22 cellular contexts compared by ENCODE assay signal in genomic region chr12:32887058-32887457, GRCh38.
"Had no signal": no experiment of that assay in that cellular context is flagged by ENCODE, and none has a peak within 500 bp of the region (broad histone marks: within the 10 kb centered on the region; RNA-seq: fewer than 3 reads in every experiment).

No MANE protein-coding gene starts in this region.

- ATAC-seq: left lobe of liver; lower lobe of right lung; natural killer cell treated with Interleukin-12 subunit alpha and Interleukin-12 subunit beta and Interleukin-15 and Interleukin-18, amount 100 ng/mL, for 72 hours; pancreas had no signal

- H3K9me3 Mint-ChIP-seq: memory B cell; natural killer cell treated with Interleukin-12 subunit alpha and Interleukin-12 subunit beta and Interleukin-15 and Interleukin-18, amount 100 ng/mL, for 72 hours; neural progenitor cell had no signal

- H3K9me3 ChIP-seq: colonic mucosa, lower lobe of right lung, pancreas, prostate gland, sigmoid colon, stomach, thoracic aorta, transverse colon had no signal

- H3K27me3 ChIP-seq: colonic mucosa, neural progenitor cell, pancreas, sigmoid colon, stomach, transverse colon had no signal

- DNase-seq: effector CD4-positive, alpha-beta T cell; foreskin melanocyte; islet precursor cell; lower lobe of right lung; midbrain; nucleus accumbens; pancreas; retina; sigmoid colon; stimulated activated CD4-positive, alpha-beta T cell treated with anti-CD3 and anti-CD28 coated beads, Interleukin-2, amount 100 ng/mL, for 24 hours; stimulated activated naive CD4-positive, alpha-beta T cell; stomach; substantia nigra; transverse colon had no signal

- H3K36me3 ChIP-seq: colonic mucosa, lower lobe of right lung, neural progenitor cell, pancreas, prostate gland, sigmoid colon, stomach, thoracic aorta, transverse colon had no signal

- H3K4me3 Mint-ChIP-seq: memory B cell; natural killer cell treated with Interleukin-12 subunit alpha and Interleukin-12 subunit beta and Interleukin-15 and Interleukin-18, amount 100 ng/mL, for 72 hours; neural progenitor cell had no signal

- H3K4me3 ChIP-seq: colonic mucosa, lower lobe of right lung, neural progenitor cell, pancreas, prostate gland, sigmoid colon, skin epidermis, stomach, thoracic aorta, transverse colon had no signal

- H3K4me2 ChIP-seq: neural progenitor cell had no signal

- H3K4me1 ChIP-seq: colonic mucosa, lower lobe of right lung, prostate gland, sigmoid colon had no signal

- H2AFZ ChIP-seq: neural progenitor cell had no signal

- H3K4me1 Mint-ChIP-seq: memory B cell had no signal

- H3K27ac ChIP-seq: colonic mucosa, lower lobe of right lung, neural progenitor cell, pancreas, prostate gland, sigmoid colon, skin epidermis, stomach, thoracic aorta, transverse colon had no signal

- H3K9ac ChIP-seq: neural progenitor cell had no signal

- H3K36me3 Mint-ChIP-seq: memory B cell; natural killer cell treated with Interleukin-12 subunit alpha and Interleukin-12 subunit beta and Interleukin-15 and Interleukin-18, amount 100 ng/mL, for 72 hours; neural progenitor cell had no signal

- H3K27ac Mint-ChIP-seq: memory B cell; natural killer cell treated with Interleukin-12 subunit alpha and Interleukin-12 subunit beta and Interleukin-15 and Interleukin-18, amount 100 ng/mL, for 72 hours; neural progenitor cell had no signal
